Comparison of ENCODE assay signal across 13 cellular contexts in genomic region chr7:36937754-36938551, GRCh38.
DNase-seq lines count a peak whose midpoint lies in the region; ATAC-seq and TF ChIP-seq lines count a peak whose summit lies in the region.
"Had no signal": no experiment of that assay in that cellular context is flagged by ENCODE, and none has a peak within 500 bp of the region (broad histone marks: within the 10 kb centered on the region; RNA-seq: fewer than 3 reads in every experiment).

No MANE protein-coding gene starts in this region.

- H3F3A ChIP-seq in SK-N-SH (replicated peaks; ENCODE audit: insufficient read depth), result no peaks in the 10 kb centered on the region

- H3K79me2 ChIP-seq in SK-N-SH (ENCODE audit: insufficient read depth) (no peaks in the 10 kb centered on the region), HCT116 (ENCODE audit: insufficient read depth, low read length) (no peaks in the 10 kb centered on the region)

- no peak overlapping the region for H3K4me3 Mint-ChIP-seq in WTC11
- H3K4me3 Mint-ChIP-seq: activated T-cell treated with anti-CD3 and anti-CD28 coated beads, Interleukin-2, amount 50 U/mL, for 72 hours had no signal

- H3K4me1 ChIP-seq in SK-N-SH (ENCODE audit: control insufficient read depth in 1 of 2, insufficient read depth in 2 of 2, low read depth in 1 of 2, low read length in 1 of 2) (peaks cover 0 to 14% of the 10 kb centered on the region in 2 experiments; a peak in 1 of 4 replicates), HCT116 (ENCODE audit: control insufficient read depth in 1 of 2, insufficient read depth in 2 of 2, low read length in 2 of 2) (no peaks in the 10 kb centered on the region), right cardiac atrium (ENCODE audit: control insufficient read depth, insufficient read depth, low read length) (no peaks in the 10 kb centered on the region), gastrocnemius medialis (no peaks in the 10 kb centered on the region)

- in situ Hi-C loops in gastrocnemius medialis (cut with MboI; ENCODE audit: low sequenced_read_pairs in 4 of 4), result no loop called here

- H3K9me3 ChIP-seq in SK-N-SH (no peaks in the 10 kb centered on the region), HCT116 (ENCODE audit: control insufficient read depth in 1 of 2, insufficient read depth in 1 of 2, low read depth in 1 of 2, low read length in 2 of 2) (peaks cover 0 to 9% of the 10 kb centered on the region in 2 experiments; a peak in 1 of 4 replicates), right cardiac atrium (ENCODE audit: control insufficient read depth, low read length) (peaks cover 3% of the 10 kb centered on the region), gastrocnemius medialis (peaks cover 0 to 12% (median 3%) of the 10 kb centered on the region in 3 donors)

- H3K9me2 ChIP-seq in SK-N-SH (no peaks in the 10 kb centered on the region), HCT116 (ENCODE audit: insufficient read depth) (no peaks in the 10 kb centered on the region)

- no peak overlapping the region for H3K27ac Mint-ChIP-seq in WTC11
- H3K27ac Mint-ChIP-seq: activated T-cell treated with anti-CD3 and anti-CD28 coated beads, Interleukin-2, amount 50 U/mL, for 72 hours had no signal

- no peak overlapping the region for H3K9ac ChIP-seq in SK-N-SH
- no peak overlapping the region for H3K9ac ChIP-seq in HCT116 (ENCODE audit: low read length)

- no peak for TF ChIP-seq POLR2A in HCT116 (IDR thresholded peaks at IDR 0.05; ENCODE audit: borderline replicate concordance, extremely low read depth, insufficient read depth, insufficient read length)
- no peak for TF ChIP-seq POLR2A in gastrocnemius medialis (IDR thresholded peaks at IDR 0.05)

- DNase-seq in SK-N-SH (no peak), HCT116 (ENCODE audit: low read depth, low spot score) (no peak), WTC11 (ENCODE audit: low spot score) (no peak), iris pigment epithelial cell (ENCODE audit: low read depth) (peak; percentile 1), NCI-H1092 (lab: John Stamatoyannopoulos, UW) (no peak), right cardiac atrium (no peak), gastrocnemius medialis (no peak)
- DNase-seq: activated T-cell treated with anti-CD3 and anti-CD28 coated beads, Interleukin-2, amount 50 U/mL, for 72 hours; Karpas-422; NCI-H2171; stimulated activated CD8-positive, alpha-beta memory T cell treated with anti-CD3 and anti-CD28 coated beads, Interleukin-4, amount 100 ng/mL, for 48 hours; trophoblast cell had no signal

- peaks cover 22% of the 10 kb centered on the region for H3K36me3 Mint-ChIP-seq in WTC11

- H3K27me3 Mint-ChIP-seq in WTC11 (ENCODE audit: low read depth), result no peaks in the 10 kb centered on the region

- H3K27ac ChIP-seq in SK-N-SH (ENCODE audit: low read depth in 2 of 2, low read length in 1 of 2) (no peak overlapping the region), HCT116 (ENCODE audit: low read depth, low read length) (no peak overlapping the region), right cardiac atrium (ENCODE audit: low read length) (no peak overlapping the region), gastrocnemius medialis (no peak overlapping the region)

- 28% methylated on average over 2 of the region's 2 CpGs for WGBS in SK-N-SH (ENCODE audit: low lambda C conversion rate)
- 94% methylated on average over 2 of the region's 2 CpGs for WGBS in right cardiac atrium

- H4K20me1 ChIP-seq in SK-N-SH (ENCODE audit: insufficient read depth), result no peaks in the 10 kb centered on the region
- H4K20me1 ChIP-seq in HCT116 (ENCODE audit: insufficient read depth), result no peaks in the 10 kb centered on the region

- ATAC-seq in SK-N-SH treated with all-trans-retinoic acid at 6 μM for 48 hours, result no peak
- ATAC-seq in HCT116, result no peak
- ATAC-seq in WTC11, result peak; percentile 65
- no peak for ATAC-seq in right cardiac atrium
- no peak for ATAC-seq in gastrocnemius medialis
- ATAC-seq: activated T-cell treated with anti-CD3 and anti-CD28 coated beads, Interleukin-2, amount 50 U/mL, for 72 hours had no signal

- POLR2A ChIA-PET in SK-N-SH (lab: Yijun Ruan, JAX) (no interaction called here), HCT116 (lab: Charles Lee) (no interaction called here), WTC11 (lab: Charles Lee) (no interaction called here)

- RAD21 ChIA-PET in HCT116 (lab: Charles Lee; ENCODE audit: low non-redundant PET in 1 of 2, low total read pairs in 2 of 2, uncharacterized antibody in 2 of 2, unreplicated experiment in 2 of 2), result no interaction called here

- no peak overlapping the region for H3K4me2 ChIP-seq in SK-N-SH
- H3K4me2 ChIP-seq in HCT116 (ENCODE audit: low read length), result no peak overlapping the region

- TF ChIP-seq CTCF in SK-N-SH (IDR thresholded peaks at IDR 0.05) (0 out of 2 replicates have a peak, but pooled peaks have one; percentile 19), HCT116 (IDR thresholded peaks at IDR 0.05 in 2 of 3, conservative IDR thresholded peaks at IDR 0.05 in 1 of 3; ENCODE audit: borderline replicate concordance in 1 of 3, insufficient read depth in 1 of 3, low read depth in 2 of 3, low read length in 2 of 3) (peak in 2 of 3 experiments; percentile 27 to 32; a peak in 2 of 6 replicates), WTC11 (IDR thresholded peaks at IDR 0.05) (no peak), gastrocnemius medialis (IDR thresholded peaks at IDR 0.05 in 4 of 5, conservative IDR thresholded peaks at IDR 0.05 in 1 of 5) (no peak)

- CTCF ChIA-PET in SK-N-SH (lab: Yijun Ruan, JAX), result interaction anchor here (0.8 to 1.5 kb wide), 7 partner anchors 8 to 450 kb away, joined by 3 to 5 read pairs (median 3); no protein-coding TSS in a partner anchor
- CTCF ChIA-PET in HCT116 (lab: Charles Lee), result no interaction called here
- CTCF ChIA-PET in WTC11 (lab: Charles Lee), result interaction anchor here (0.6 to 2.3 kb wide), 6 partner anchors 9 to 256 kb away, joined by 3 to 9 read pairs (median 4); no protein-coding TSS in a partner anchor

- no peak overlapping the region for H2AFZ ChIP-seq in SK-N-SH (ENCODE audit: low read depth)
- no peak overlapping the region for H2AFZ ChIP-seq in HCT116 (ENCODE audit: low read depth, low read length, poor library complexity, severe bottlenecking)

- TF ChIP-seq RAD21 in SK-N-SH (IDR thresholded peaks at IDR 0.05; ENCODE audit: low read length) (no peak), HCT116 (IDR thresholded peaks at IDR 0.05; ENCODE audit: low read depth) (no peak)

- no peak for TF ChIP-seq EP300 in SK-N-SH (IDR thresholded peaks at IDR 0.05; ENCODE audit: borderline replicate concordance in 1 of 2, low read depth in 1 of 2, low read length in 1 of 2)

- H3K4me3 ChIP-seq in SK-N-SH (ENCODE audit: low read depth in 2 of 2, low read length in 1 of 2) (no peak overlapping the region; a peak in 1 of 4 replicates), HCT116 (replicated peaks in 1 of 2; ENCODE audit: low read depth in 1 of 2, low read length in 2 of 2) (no peak overlapping the region), right cardiac atrium (ENCODE audit: low read length) (no peak overlapping the region), gastrocnemius medialis (peak overlapping the region in 1 of 4 donors; percentile 4)

- no TSS peak for BruUV-seq in HCT116 (replicated peaks; lab: Mats Ljungman, UMichigan)

- H3K36me3 ChIP-seq in SK-N-SH (replicated peaks in 1 of 2; ENCODE audit: control insufficient read depth in 1 of 2, insufficient read depth in 2 of 2, low read length in 1 of 2), result no peaks in the 10 kb centered on the region
- H3K36me3 ChIP-seq in HCT116 (ENCODE audit: control insufficient read depth in 1 of 2, insufficient read depth in 2 of 2, low read length in 2 of 2), result no peaks in the 10 kb centered on the region
- H3K36me3 ChIP-seq in gastrocnemius medialis, result no peaks in the 10 kb centered on the region

- intact Hi-C loops in HCT116 (cut with micrococcal nuclease) (no loop called here), right cardiac atrium (cut with DNase I) (no loop called here), gastrocnemius medialis (cut with DNase I; ENCODE audit: low total_unique reads) (no loop called here)

- H3K4me1 Mint-ChIP-seq in WTC11, result peaks cover 35% of the 10 kb centered on the region

- H3K9me3 Mint-ChIP-seq in WTC11, result peaks cover 40% of the 10 kb centered on the region

- H3K27me3 ChIP-seq in SK-N-SH (ENCODE audit: insufficient read depth) (no peaks in the 10 kb centered on the region), HCT116 (ENCODE audit: insufficient read depth, low read length) (no peaks in the 10 kb centered on the region; the same call in 1 of the 2 replicates), right cardiac atrium (ENCODE audit: control insufficient read depth, insufficient read depth) (no peaks in the 10 kb centered on the region), gastrocnemius medialis (no peaks in the 10 kb centered on the region)

TF ChIP-seq in SK-N-SH, 30 proteins besides CTCF, POLR2A, EP300 and RAD21 (continues in another document):
- TF ChIP-seq NRF1 (IDR thresholded peaks at IDR 0.05; ENCODE audit: low read depth, low read length), result no peak

TF ChIP-seq in SK-N-SH treated with all-trans-retinoic acid at 6 μM for 48 hours, 23 proteins besides CTCF, POLR2A, EP300 and RAD21 (continues in another document):
- TF ChIP-seq BACH2 (CRISPR knock-in tag; IDR thresholded peaks at IDR 0.05; ENCODE audit: borderline replicate concordance), result no peak

TF ChIP-seq in HCT116, 20 proteins besides CTCF, POLR2A, EP300 and RAD21:
- TF ChIP-seq ZNF274 (IDR thresholded peaks at IDR 0.05; ENCODE audit: low read depth, low read length) (peak; percentile 83), EZH2phosphoT487 (IDR thresholded peaks at IDR 0.05; ENCODE audit: borderline replicate concordance) (no peak)

TF ChIP-seq in WTC11, 78 proteins besides CTCF, POLR2A, EP300 and RAD21:
- no peak for TF ChIP-seq ZMAT4 (CRISPR knock-in tag; IDR thresholded peaks at IDR 0.05)
- no peak for TF ChIP-seq HMGA2 (CRISPR knock-in tag; IDR thresholded peaks at IDR 0.05)

Comparison
In these comparisons a context has a peak if more than half of its experiments do, and no peak if none do; other contexts are left out.
1. CTCF ChIP-seq: peak in SK-N-SH (single experiment) and HCT116 (2 of 3); none in WTC11 (single experiment) and gastrocnemius medialis (0 of 5).
2. Of the 6 proteins assayed by ChIP-seq in both WTC11 and SK-N-SH: peak only in WTC11: none; only in SK-N-SH: CTCF; in both: none; in neither: 5.